In the genomic region with DNA sequence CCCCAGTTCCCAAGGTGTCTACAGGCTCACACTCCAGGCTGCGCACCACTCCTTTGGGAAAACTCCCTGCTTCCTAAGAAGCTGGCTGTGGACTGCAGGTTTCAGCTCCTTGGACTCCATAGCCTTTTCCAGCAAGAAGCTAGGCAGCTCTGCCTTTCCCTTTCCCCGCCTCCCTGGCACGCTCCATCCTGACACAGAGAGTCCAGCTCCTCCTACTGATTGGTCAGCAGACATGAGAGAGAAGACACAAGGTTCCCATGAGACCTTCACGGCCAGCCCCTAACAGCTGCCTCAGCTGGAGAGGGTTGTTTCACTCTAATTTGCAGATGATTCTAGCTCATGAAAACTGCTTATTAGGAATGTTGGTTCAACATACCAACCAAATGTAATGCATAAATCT, we compare ENCODE assay signal across 8 cellular contexts. TPM values are rescaled to one million over a fixed set of nuclear protein-coding genes. Genes with fewer than 3 reads are reported as not detected.
A peak's percentile ranks its signal among the peaks of the same experiment; 100 is the strongest.
DNase-seq lines count a peak whose midpoint lies in the region; ATAC-seq, FAIRE-seq and TF ChIP-seq lines count a peak whose summit lies in the region.

No MANE protein-coding gene starts in this region.

- RAD21 ChIA-PET in GM12878 (lab: Charles Lee; ENCODE audit: unreplicated experiment), result no interaction called here

- H3K36me3 Mint-ChIP-seq in activated CD8-positive, alpha-beta memory T cell treated with anti-CD3 and anti-CD28 coated beads, Interleukin-2, amount 10 ng/mL, durations not matched to agents 7 days and 5 days, result no peaks in the 10 kb centered on the region

- H4K20me1 ChIP-seq in GM12878 (ENCODE audit: control insufficient read depth, insufficient read depth), result no peaks in the 10 kb centered on the region

- TF ChIP-seq POLR2A in GM12878 (IDR thresholded peaks at IDR 0.05; ENCODE audit: low read depth, low read length), result no peak
- no peak for TF ChIP-seq POLR2A in tibial nerve (IDR thresholded peaks at IDR 0.05)

- ATAC-seq in GM12878 (peak; percentile 50; the same call in 2 of the 3 replicates), GM21619 (IDR thresholded peaks at IDR 0.05; ENCODE audit: unreplicated experiment) (no peak), GM19455 (IDR thresholded peaks at IDR 0.05; ENCODE audit: unreplicated experiment) (no peak)
- ATAC-seq in activated CD8-positive, alpha-beta memory T cell treated with anti-CD3 and anti-CD28 coated beads, Interleukin-2, amount 10 ng/mL, durations not matched to agents 7 days and 5 days, result no peak

- intact Hi-C loops in GM12878 (cut with micrococcal nuclease; ENCODE audit: unreplicated experiment), result no loop called here

- no peaks in the 10 kb centered on the region for H3K79me2 ChIP-seq in GM12878 (ENCODE audit: control insufficient read depth, insufficient read depth, low read length)

- no peak for FAIRE-seq in GM12878 (lab: Jason Lieb, UNC)

- H3K9me3 ChIP-seq in GM12878 (replicated peaks; ENCODE audit: control insufficient read depth, insufficient read depth, low read length) (no peaks in the 10 kb centered on the region), tibial nerve (peaks cover 0 to 4% (median 0%) of the 10 kb centered on the region in 4 donors)

- WGBS in GM12878 (ENCODE audit: insufficient coverage, insufficient replicate concordance, low lambda C conversion rate, missing lambda C conversion rate), result 0% methylated on average over 4 of the region's 4 CpGs
- 7 to 18% methylated on average over 4 of the region's 4 CpGs for WGBS in tibial nerve, 2 donors

- H3K4me1 ChIP-seq in GM12878 (ENCODE audit: control insufficient read depth, insufficient read depth, low read length) (no peaks in the 10 kb centered on the region), tibial nerve (peaks cover 0 to 25% (median 2%) of the 10 kb centered on the region in 4 donors)

- BruUV-seq in GM12878 (replicated peaks; lab: Mats Ljungman, UMichigan), result no TSS peak

- H3K4me1 Mint-ChIP-seq in activated CD8-positive, alpha-beta memory T cell treated with anti-CD3 and anti-CD28 coated beads, Interleukin-2, amount 10 ng/mL, durations not matched to agents 7 days and 5 days, result no peaks in the 10 kb centered on the region

- CTCF ChIA-PET in GM12878 (lab: Yijun Ruan, JAX), result interaction anchor here (0.6 to 1.8 kb wide), 2 partner anchors 13 to 1607 kb away, joined by 3 to 6 read pairs; no protein-coding TSS in a partner anchor
- CTCF ChIA-PET in activated CD8-positive, alpha-beta memory T cell treated with anti-CD3 and anti-CD28 coated beads, Interleukin-2, amount 10 ng/mL, durations not matched to agents 7 days and 5 days (lab: Charles Lee), result no interaction called here

- H3K27ac Mint-ChIP-seq in activated CD8-positive, alpha-beta memory T cell treated with anti-CD3 and anti-CD28 coated beads, Interleukin-2, amount 10 ng/mL, durations not matched to agents 7 days and 5 days, result no peak overlapping the region

- H3K27me3 ChIP-seq in GM12878 (replicated peaks in 1 of 2; ENCODE audit: control insufficient read depth in 2 of 2, insufficient read depth in 2 of 2, low read length in 1 of 2), result no peaks in the 10 kb centered on the region; a peak in 1 of 4 replicates
- no peaks in the 10 kb centered on the region for H3K27me3 ChIP-seq in tibial nerve

- no peak overlapping the region for H2AFZ ChIP-seq in GM12878 (ENCODE audit: control insufficient read depth, low read depth, low read length)

- TF ChIP-seq CTCF in GM12878 (IDR thresholded peaks at IDR 0.05 in 2 of 3, conservative IDR thresholded peaks at IDR 0.05 in 1 of 3; ENCODE audit: control insufficient read depth in 2 of 3, extremely low read depth in 1 of 3, insufficient read depth in 1 of 3, low read depth in 3 of 3, low read length in 3 of 3) (no peak), tibial nerve (IDR thresholded peaks at IDR 0.05) (no peak)

- H3K9me3 Mint-ChIP-seq in activated CD8-positive, alpha-beta memory T cell treated with anti-CD3 and anti-CD28 coated beads, Interleukin-2, amount 10 ng/mL, durations not matched to agents 7 days and 5 days (ENCODE audit: low read depth), result no peaks in the 10 kb centered on the region

- no peak overlapping the region for H3K4me3 Mint-ChIP-seq in activated CD8-positive, alpha-beta memory T cell treated with anti-CD3 and anti-CD28 coated beads, Interleukin-2, amount 10 ng/mL, durations not matched to agents 7 days and 5 days

- H3K36me3 ChIP-seq in GM12878 (ENCODE audit: control insufficient read depth in 2 of 2, insufficient read depth in 2 of 2, low read length in 1 of 2), result no peaks in the 10 kb centered on the region
- no peaks in the 10 kb centered on the region for H3K36me3 ChIP-seq in tibial nerve

- TF ChIP-seq EP300 in GM12878 (IDR thresholded peaks at IDR 0.05; ENCODE audit: borderline replicate concordance in 1 of 2, control insufficient read depth in 1 of 2, low read depth in 2 of 2, low read length in 2 of 2), result no peak
- TF ChIP-seq EP300 in tibial nerve (IDR thresholded peaks at IDR 0.05), result no peak

- H3K27ac ChIP-seq in GM12878 (ENCODE audit: control insufficient read depth, insufficient read depth) (no peak overlapping the region), tibial nerve (no peak overlapping the region)

- POLR2A ChIA-PET in GM12878 (lab: Charles Lee), result interaction anchor here (0.6 to 1.0 kb wide), 2 partner anchors 8 to 15 kb away, joined by 3 to 6 read pairs; no protein-coding TSS in a partner anchor

- in situ Hi-C loops in GM12878 (cut with MboI), result no loop called here

- no peaks in the 10 kb centered on the region for H3K27me3 Mint-ChIP-seq in activated CD8-positive, alpha-beta memory T cell treated with anti-CD3 and anti-CD28 coated beads, Interleukin-2, amount 10 ng/mL, durations not matched to agents 7 days and 5 days

- DNase-seq in LHCN-M2 (ENCODE audit: low read depth), result peak; percentile 95
- DNase-seq in GM12878 (ENCODE audit: low read depth, low spot score), result no peak
- DNase-seq in iPS-NIHi7 (ENCODE audit: extremely low spot score), result peak; percentile 60
- DNase-seq in tibial nerve (ENCODE audit: low spot score in 2 of 2), result peak; percentile 80 to 88
- DNase-seq in HK-2 (ENCODE audit: unreplicated experiment), result no peak
- DNase-seq in activated CD8-positive, alpha-beta memory T cell treated with anti-CD3 and anti-CD28 coated beads, Interleukin-2, amount 10 ng/mL, durations not matched to agents 7 days and 5 days, result no peak

- SMC1A ChIA-PET in GM12878 (lab: Charles Lee; ENCODE audit: uncharacterized antibody, unreplicated experiment), result interaction anchor here (0.6 to 1.6 kb wide), 4 partner anchors 11 to 131 kb away, joined by 3 to 6 read pairs (median 4); no protein-coding TSS in a partner anchor

- no peak overlapping the region for H3K4me3 ChIP-seq in GM12878
- no peak overlapping the region for H3K4me3 ChIP-seq in tibial nerve

- no peak for TF ChIP-seq RAD21 in GM12878 (IDR thresholded peaks at IDR 0.05; ENCODE audit: insufficient read depth, low read depth, low read length)

- H3K9ac ChIP-seq in GM12878 (ENCODE audit: control insufficient read depth, insufficient read depth, low read length), result no peak overlapping the region

- H3K4me2 ChIP-seq in GM12878 (ENCODE audit: control insufficient read depth, insufficient read depth), result no peak overlapping the region

TF ChIP-seq in GM12878, 131 proteins besides CTCF, POLR2A, EP300 and RAD21:
- TF ChIP-seq MEF2B (IDR thresholded peaks at IDR 0.05; ENCODE audit: partially characterized antibody, poor library complexity, severe bottlenecking) (peak; percentile 11), DPF2 (IDR thresholded peaks at IDR 0.05) (no peak), BHLHE40 (IDR thresholded peaks at IDR 0.05; ENCODE audit: borderline replicate concordance in 1 of 2, low read depth in 2 of 2, low read length in 1 of 2) (peak in 1 of 2 experiments; percentile 21; a peak in 1 of 4 replicates)
- TF ChIP-seq, protein P1, sequence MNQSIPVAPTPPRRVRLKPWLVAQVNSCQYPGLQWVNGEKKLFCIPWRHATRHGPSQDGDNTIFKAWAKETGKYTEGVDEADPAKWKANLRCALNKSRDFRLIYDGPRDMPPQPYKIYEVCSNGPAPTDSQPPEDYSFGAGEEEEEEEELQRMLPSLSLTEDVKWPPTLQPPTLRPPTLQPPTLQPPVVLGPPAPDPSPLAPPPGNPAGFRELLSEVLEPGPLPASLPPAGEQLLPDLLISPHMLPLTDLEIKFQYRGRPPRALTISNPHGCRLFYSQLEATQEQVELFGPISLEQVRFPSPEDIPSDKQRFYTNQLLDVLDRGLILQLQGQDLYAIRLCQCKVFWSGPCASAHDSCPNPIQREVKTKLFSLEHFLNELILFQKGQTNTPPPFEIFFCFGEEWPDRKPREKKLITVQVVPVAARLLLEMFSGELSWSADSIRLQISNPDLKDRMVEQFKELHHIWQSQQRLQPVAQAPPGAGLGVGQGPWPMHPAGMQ (IDR thresholded peaks at IDR 0.05; ENCODE audit: borderline replicate concordance), result no peak

RNA-seq across cellular contexts. Expression of gene TENM4, which starts 27.6 kb away (rescaled TPM):
- total RNA-seq in LHCN-M2 (2014; rRNA removed) (0.06 TPM in 2 replicates), GM12878 (2014; rRNA removed) (0.06 TPM in 1 of 2 replicates, not detected in the other), GM12878 (2014; rRNA removed; fragmentation: Illumina TruSeq; extraction: Trizol) (not detected in 2 replicates), GM12878 (2021) (0.03 TPM in 2 replicates), tibial nerve (10 to 100 TPM; 15.3 to 36.3 (median 19.6) TPM)
- polyA plus RNA-seq in LHCN-M2 (2012), result 0.27 TPM
- 0.02 and 1.0 TPM in 2 replicates for total RNA-seq in GM12878 (2013; cell fraction: nucleolus; rRNA removed)
- polyA plus RNA-seq in GM12878 (2011; ENCODE audit: low read depth), result not detected
- polyA plus RNA-seq in GM12878 (2011; rRNA removed) (0.12 and 0.23 TPM in 2 replicates), GM12878 (2014; fragmentation: Illumina TruSeq; extraction: Trizol) (not detected in 2 replicates), GM12878 (2014; fragmentation: Nextera tagmentation; extraction: Ambion mirVana) (not detected), GM12878 (2014; rRNA removed) (not detected in 2 replicates), GM12878 (2016; fragmentation: Nextera tagmentation; extraction: Ambion mirVana) (not detected)
- 0.02 and 0.06 TPM in 2 replicates for polyA plus RNA-seq in GM12878 (2011; cell fraction: cytosol; rRNA removed)
- 0.12 and 0.39 TPM in 2 replicates for polyA plus RNA-seq in GM12878 (2011; cell fraction: nucleus; rRNA removed)
- polyA plus RNA-seq in GM12878 (2012), result 0.01 TPM in 1 of 2 replicates, not detected in the other
- 0.05 and 0.07 TPM in 2 replicates for polyA minus RNA-seq in GM12878 (2011; rRNA and poly(A)+ RNA removed)
- 0.21 TPM in 1 of 2 replicates, not detected in the other for polyA minus RNA-seq in GM12878 (2011; cell fraction: cytosol; rRNA and poly(A)+ RNA removed)
- 0.24 and 0.67 TPM in 2 replicates for polyA minus RNA-seq in GM12878 (2011; cell fraction: nucleus; rRNA and poly(A)+ RNA removed)
- not detected for total RNA-seq in activated CD8-positive, alpha-beta memory T cell treated with anti-CD3 and anti-CD28 coated beads, Interleukin-2, amount 10 ng/mL, durations not matched to agents 7 days and 5 days

Comparison
In these comparisons a context has a peak if more than half of its experiments do, and no peak if none do; other contexts are left out.
1. DNase-seq: peak in LHCN-M2 (single experiment), iPS-NIHi7 (single experiment) and tibial nerve (2 of 2); none in GM12878 (single experiment), HK-2 (single experiment) and activated CD8-positive, alpha-beta memory T cell treated with anti-CD3 and anti-CD28 coated beads, Interleukin-2, amount 10 ng/mL, durations not matched to agents 7 days and 5 days (single experiment).
2. RNA of gene TENM4, which starts 27.6 kb away (total RNA-seq): 15.3 to 36.3 TPM in tibial nerve; 0.06 TPM in LHCN-M2, 0.02 to 1.0 TPM in GM12878 and not detected in activated CD8-positive, alpha-beta memory T cell treated with anti-CD3 and anti-CD28 coated beads, Interleukin-2, amount 10 ng/mL, durations not matched to agents 7 days and 5 days; every median in the first group is over 4 times any median in the second.